In genomic region chr4:88378691-88379559, GRCh38 we compare ENCODE assay signal across 8 cellular contexts. TPM values are rescaled to one million over a fixed set of nuclear protein-coding genes. Genes with fewer than 3 reads are reported as not detected.
DNase-seq lines count a peak whose midpoint lies in the region; ATAC-seq and TF ChIP-seq lines count a peak whose summit lies in the region.

Gene HERC6 (plus strand): TSS chr4:88378852. CDS start chr4:88378922, 70 bp downstream.

- H3K27me3 Mint-ChIP-seq in IgD-negative memory B cell, result no peaks in the 10 kb centered on the region
- H3K27me3 Mint-ChIP-seq in natural killer cell treated with Interleukin-12 subunit alpha and Interleukin-12 subunit beta and Interleukin-15 and Interleukin-18, amount 100 ng/mL, for 72 hours, result no peaks in the 10 kb centered on the region

- H3K27ac Mint-ChIP-seq in IgD-negative memory B cell, result peak within 1 kb of the TSS; percentile 69 to 95 (median 91)
- peak within 1 kb of the TSS; percentile 3 to 80 for H3K27ac Mint-ChIP-seq in natural killer cell treated with Interleukin-12 subunit alpha and Interleukin-12 subunit beta and Interleukin-15 and Interleukin-18, amount 100 ng/mL, for 72 hours

- peak; percentile 52 for DNase-seq in DMS79 (lab: John Stamatoyannopoulos, UW)
- peak; percentile 95 for DNase-seq in RPMI8226
- DNase-seq in activated T-helper 9 cell treated with anti-CD3 and anti-CD28 coated beads, Interleukin-2, amount 50 U/mL, for 16 hours (ENCODE audit: low read depth), result peak; percentile 55
- peak; percentile 78 for DNase-seq in fibroblast of the aortic adventitia (ENCODE audit: low read depth)
- DNase-seq in natural killer cell treated with Interleukin-12 subunit alpha and Interleukin-12 subunit beta and Interleukin-15 and Interleukin-18, amount 100 ng/mL, for 72 hours (ENCODE audit: low spot score), result peak; percentile 90
- DNase-seq in stimulated activated naive CD4-positive, alpha-beta T cell treated with Interleukin-2 at 50 U/mL for 16 hours (lab: John Stamatoyannopoulos, UW), result peak; percentile 68

- peak; percentile 81 for ATAC-seq in GM21576 (IDR thresholded peaks at IDR 0.05; ENCODE audit: unreplicated experiment)
- peak; percentile 84 to 89 for ATAC-seq in natural killer cell treated with Interleukin-12 subunit alpha and Interleukin-12 subunit beta and Interleukin-15 and Interleukin-18, amount 100 ng/mL, for 72 hours

- H3K9me3 Mint-ChIP-seq in IgD-negative memory B cell, result no peaks in the 10 kb centered on the region
- H3K9me3 Mint-ChIP-seq in natural killer cell treated with Interleukin-12 subunit alpha and Interleukin-12 subunit beta and Interleukin-15 and Interleukin-18, amount 100 ng/mL, for 72 hours, result no peaks in the 10 kb centered on the region

- TF ChIP-seq CTCF in fibroblast of the aortic adventitia (IDR thresholded peaks at IDR 0.05; ENCODE audit: insufficient read depth, low read length), result peak; percentile 78

- peaks cover 24 to 33% (median 25%) of the 10 kb centered on the region in 3 donors for H3K4me1 Mint-ChIP-seq in IgD-negative memory B cell
- H3K4me1 Mint-ChIP-seq in natural killer cell treated with Interleukin-12 subunit alpha and Interleukin-12 subunit beta and Interleukin-15 and Interleukin-18, amount 100 ng/mL, for 72 hours (ENCODE audit: low read depth in 2 of 2), result peaks cover 25 to 37% of the 10 kb centered on the region in 2 donors

- H3K4me3 Mint-ChIP-seq in IgD-negative memory B cell, result peak within 1 kb of the TSS; percentile 91 to 97 (median 96)
- peak within 1 kb of the TSS; percentile 86 for H3K4me3 Mint-ChIP-seq in natural killer cell treated with Interleukin-12 subunit alpha and Interleukin-12 subunit beta and Interleukin-15 and Interleukin-18, amount 100 ng/mL, for 72 hours

- H3K36me3 Mint-ChIP-seq in IgD-negative memory B cell, result peaks cover 6% of the 10 kb centered on the region
- H3K36me3 Mint-ChIP-seq in natural killer cell treated with Interleukin-12 subunit alpha and Interleukin-12 subunit beta and Interleukin-15 and Interleukin-18, amount 100 ng/mL, for 72 hours, result peaks cover 9% of the 10 kb centered on the region

- H3K4me3 ChIP-seq in fibroblast of the aortic adventitia (ENCODE audit: low read depth, low read length), result peak within 1 kb of the TSS; percentile 92

RNA-seq across cellular contexts. Expression of gene HERC6, which starts in this region (rescaled TPM):
- polyA plus RNA-seq in IgD-negative memory B cell, result 10.2 TPM
- total RNA-seq in fibroblast of the aortic adventitia (ENCODE audit: low replicate concordance), result 4.9 and 14.0 TPM in 2 replicates
- total RNA-seq in natural killer cell treated with Interleukin-12 subunit alpha and Interleukin-12 subunit beta and Interleukin-15 and Interleukin-18, amount 100 ng/mL, for 72 hours, result 10 to 100 TPM in 1 of 2 donors, 1 to 10 TPM in 1; 8.0 to 10.9 TPM

Comparison
In these comparisons a context has a peak if more than half of its experiments do, and no peak if none do; other contexts are left out.
1. Peak in every context shown above with its lines: DNase-seq, ATAC-seq and H3K4me3 ChIP-seq.